Comparison of ENCODE assay signal across 16 cellular contexts in the genomic region with DNA sequence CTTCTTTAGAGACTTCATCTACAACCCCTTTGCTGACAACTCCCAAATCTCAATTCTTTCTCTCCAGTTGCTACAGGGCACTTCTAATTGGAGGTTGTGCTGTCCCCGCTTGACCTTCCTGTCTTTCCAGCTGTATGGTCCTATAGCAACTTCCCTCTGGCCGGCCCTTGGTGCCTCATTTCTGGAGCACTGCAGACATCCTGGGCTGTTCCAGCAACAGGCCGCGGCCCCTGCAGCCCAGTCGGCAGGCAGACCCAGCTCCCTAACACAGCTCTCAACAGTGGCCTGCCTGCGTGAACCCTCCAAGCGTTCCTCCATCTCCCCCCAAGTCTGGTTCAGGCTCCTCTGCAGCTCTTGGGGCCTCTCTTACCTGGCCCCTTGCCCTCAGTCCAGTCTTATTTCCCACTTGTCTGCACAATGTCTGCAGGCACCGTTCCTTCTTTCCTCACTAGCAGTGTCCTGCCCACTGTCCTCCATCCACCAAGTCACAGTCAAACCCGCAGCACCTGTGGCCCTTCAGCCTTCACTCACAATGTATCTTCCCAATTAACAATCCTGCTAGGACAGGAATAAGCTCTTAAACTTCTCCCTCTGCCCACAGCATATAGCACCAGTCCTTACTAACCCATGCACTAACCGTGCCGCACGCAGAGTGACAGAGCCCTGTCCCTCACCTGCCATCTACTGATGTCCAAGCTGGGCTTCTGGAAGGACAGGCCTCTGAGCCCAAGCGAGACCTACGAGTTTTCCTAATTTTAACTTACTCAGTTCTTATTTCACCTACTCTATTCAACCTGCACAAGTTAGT. TPM values are rescaled to one million over a fixed set of nuclear protein-coding genes. Genes with fewer than 3 reads are reported as not detected.
DNase-seq lines count a peak whose midpoint lies in the region; ATAC-seq and TF ChIP-seq lines count a peak whose summit lies in the region.
"Had no signal": no experiment of that assay in that cellular context is flagged by ENCODE, and none has a peak within 500 bp of the region (broad histone marks: within the 10 kb centered on the region; RNA-seq: fewer than 3 reads in every experiment).

No MANE protein-coding gene starts in this region.

- no peaks in the 10 kb centered on the region for H3K9me3 Mint-ChIP-seq in activated naive CD8-positive, alpha-beta T cell (ENCODE audit: low read depth)
- H3K9me3 Mint-ChIP-seq in activated naive CD8-positive, alpha-beta T cell treated with anti-CD3 and anti-CD28 coated beads, Interleukin-2, amount 50 U/mL, for 24 hours = no peaks in the 10 kb centered on the region
- peaks cover 0 to 7% (median 1%) of the 10 kb centered on the region in 5 experiments for H3K9me3 Mint-ChIP-seq in brain

- no peak for DNase-seq in activated naive CD8-positive, alpha-beta T cell treated with anti-CD3 and anti-CD28 coated beads, Interleukin-2, amount 50 U/mL, for 24 hours
- no peak for DNase-seq in tibial artery
- DNase-seq in activated effector memory CD4-positive, alpha-beta T cell treated with Interleukin-2 at 50 U/mL for 16 hours = no peak
- no peak for DNase-seq in AML-193 (lab: John Stamatoyannopoulos, UW)
- DNase-seq: activated CD4-positive, CD25-positive, alpha-beta regulatory T cell; effector CD8-positive, alpha-beta T cell; kidney; NCI-H146; NCI-H774 had no signal

- peak overlapping the region; percentile 68 for H3K27ac ChIP-seq in muscle layer of duodenum (ENCODE audit: low read length)
- peak overlapping the region; percentile 82 to 92 for H3K27ac ChIP-seq in tibial artery
- H3K27ac ChIP-seq: foreskin keratinocyte, KMS-11 had no signal

- no peak for TF ChIP-seq CTCF in brain (conservative IDR thresholded peaks at IDR 0.05)
- no peak for TF ChIP-seq CTCF in tibial artery (IDR thresholded peaks at IDR 0.05)

- H3K27me3 Mint-ChIP-seq in activated naive CD8-positive, alpha-beta T cell = peaks cover 8% of the 10 kb centered on the region
- H3K27me3 Mint-ChIP-seq in activated naive CD8-positive, alpha-beta T cell treated with anti-CD3 and anti-CD28 coated beads, Interleukin-2, amount 50 U/mL, for 24 hours = peaks cover 39% of the 10 kb centered on the region
- peaks cover 11% of the 10 kb centered on the region for H3K27me3 Mint-ChIP-seq in brain

- H3K27me3 ChIP-seq in muscle layer of duodenum (ENCODE audit: low read depth, low read length) (peaks cover 3% of the 10 kb centered on the region), tibial artery (no peaks in the 10 kb centered on the region)
- H3K27me3 ChIP-seq: SJSA1 had no signal

- H3K27ac Mint-ChIP-seq in activated naive CD8-positive, alpha-beta T cell = no peak overlapping the region
- H3K27ac Mint-ChIP-seq in activated naive CD8-positive, alpha-beta T cell treated with anti-CD3 and anti-CD28 coated beads, Interleukin-2, amount 50 U/mL, for 24 hours = no peak overlapping the region
- peak overlapping the region; percentile 1 to 85 (median 65) for H3K27ac Mint-ChIP-seq in brain

- no peaks in the 10 kb centered on the region for H3K36me3 ChIP-seq in muscle layer of duodenum (ENCODE audit: control insufficient read depth in 1 of 2, insufficient read depth in 2 of 2, low read length in 2 of 2)
- H3K36me3 ChIP-seq in tibial artery = no peaks in the 10 kb centered on the region

- ATAC-seq in activated naive CD8-positive, alpha-beta T cell treated with anti-CD3 and anti-CD28 coated beads, Interleukin-2, amount 50 U/mL, for 24 hours = no peak
- no peak for ATAC-seq in GM18907 (IDR thresholded peaks at IDR 0.05; ENCODE audit: unreplicated experiment)
- ATAC-seq: foreskin keratinocyte had no signal

- H3K4me1 Mint-ChIP-seq in activated naive CD8-positive, alpha-beta T cell (ENCODE audit: low read depth) = peaks cover 28% of the 10 kb centered on the region
- peaks cover 15% of the 10 kb centered on the region for H3K4me1 Mint-ChIP-seq in activated naive CD8-positive, alpha-beta T cell treated with anti-CD3 and anti-CD28 coated beads, Interleukin-2, amount 50 U/mL, for 24 hours
- peaks cover 65% of the 10 kb centered on the region for H3K4me1 Mint-ChIP-seq in brain

- peak overlapping the region; percentile 38 to 58 for H3K4me3 ChIP-seq in muscle layer of duodenum (ENCODE audit: low read depth in 1 of 2, low read length in 2 of 2)
- no peak overlapping the region for H3K4me3 ChIP-seq in tibial artery

- no peaks in the 10 kb centered on the region for H3K36me3 Mint-ChIP-seq in activated naive CD8-positive, alpha-beta T cell
- no peaks in the 10 kb centered on the region for H3K36me3 Mint-ChIP-seq in activated naive CD8-positive, alpha-beta T cell treated with anti-CD3 and anti-CD28 coated beads, Interleukin-2, amount 50 U/mL, for 24 hours (ENCODE audit: low read depth)
- peaks cover under 1% of the 10 kb centered on the region for H3K36me3 Mint-ChIP-seq in brain

- H3K4me3 Mint-ChIP-seq in activated naive CD8-positive, alpha-beta T cell = peak overlapping the region; percentile 82
- H3K4me3 Mint-ChIP-seq in activated naive CD8-positive, alpha-beta T cell treated with anti-CD3 and anti-CD28 coated beads, Interleukin-2, amount 50 U/mL, for 24 hours = no peak overlapping the region
- H3K4me3 Mint-ChIP-seq in brain = peak overlapping the region; percentile 19 to 85 (median 78)

- no peaks in the 10 kb centered on the region for H3K9me3 ChIP-seq in muscle layer of duodenum (ENCODE audit: control insufficient read depth in 1 of 2, low read length in 2 of 2)
- no peaks in the 10 kb centered on the region for H3K9me3 ChIP-seq in tibial artery
- H3K9me3 ChIP-seq: SJSA1 had no signal

- intact Hi-C loops in tibial artery (cut with DNase I; ENCODE audit: low total_unique reads) = loop anchor here (5.0 kb wide), 1 partner anchor 54 kb away; no protein-coding TSS in a partner anchor

- H3K4me1 ChIP-seq in muscle layer of duodenum (ENCODE audit: control insufficient read depth in 1 of 2, insufficient read depth in 2 of 2, low read length in 2 of 2) (peaks cover 10 to 46% of the 10 kb centered on the region in 2 donors), tibial artery (peaks cover 0 to 24% (median 13%) of the 10 kb centered on the region in 4 donors)

RNA-seq across cellular contexts. Expression of a gene that starts 1.5 kb away (rescaled TPM):
- 13.4 TPM for polyA plus RNA-seq in brain (ENCODE audit: insufficient read depth, low read depth, low replicate concordance)

Comparison
In these comparisons a context has a peak if more than half of its experiments do, and no peak if none do; other contexts are left out.
1. H3K27ac Mint-ChIP-seq: peak in brain (5 of 5); none in activated naive CD8-positive, alpha-beta T cell (single experiment) and activated naive CD8-positive, alpha-beta T cell treated with anti-CD3 and anti-CD28 coated beads, Interleukin-2, amount 50 U/mL, for 24 hours (single experiment).
2. H3K4me3 ChIP-seq: peak in muscle layer of duodenum (2 of 2); none in tibial artery (0 of 2).